26 cellular contexts compared by ENCODE assay signal in the genomic region with DNA sequence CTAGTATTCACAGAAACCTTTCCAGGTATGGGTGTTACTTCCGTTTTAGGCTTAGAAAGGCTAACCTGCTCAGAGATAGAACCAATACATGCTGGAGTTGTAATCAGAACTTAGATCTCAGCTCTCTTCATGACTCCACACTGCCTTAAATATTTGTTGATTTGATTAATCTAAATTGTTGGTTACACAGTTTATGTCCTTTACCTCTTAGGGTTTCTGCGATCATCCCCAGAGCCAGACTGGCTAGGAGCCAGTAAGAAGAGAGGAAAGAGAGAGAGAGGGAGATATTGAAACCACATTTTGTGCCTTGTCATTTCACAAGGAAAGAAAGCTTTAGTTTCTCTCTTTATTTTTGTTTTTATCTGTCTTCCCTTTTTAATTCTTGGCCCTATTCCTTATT. TPM values are rescaled to one million over a fixed set of nuclear protein-coding genes. Genes with fewer than 3 reads are reported as not detected.
A peak's percentile ranks its signal among the peaks of the same experiment; 100 is the strongest.
DNase-seq lines count a peak whose midpoint lies in the region; ATAC-seq, FAIRE-seq and TF ChIP-seq lines count a peak whose summit lies in the region.
"Had no signal": no experiment of that assay in that cellular context is flagged by ENCODE, and none has a peak within 500 bp of the region (broad histone marks: within the 10 kb centered on the region; RNA-seq: fewer than 3 reads in every experiment).

No MANE protein-coding gene starts in this region.

- H3K4me1 ChIP-seq in IMR-90 (ENCODE audit: control insufficient read depth, insufficient read depth, low read length) = peaks cover 2% of the 10 kb centered on the region; the same call in 1 of the 2 replicates
- no peaks in the 10 kb centered on the region; a peak in 1 of 4 replicates for H3K4me1 ChIP-seq in SK-N-SH (ENCODE audit: control insufficient read depth in 1 of 2, insufficient read depth in 2 of 2, low read depth in 1 of 2, low read length in 1 of 2)
- H3K4me1 ChIP-seq in esophagus muscularis mucosa = peaks cover 24 to 55% (median 46%) of the 10 kb centered on the region in 4 donors
- H3K4me1 ChIP-seq in sigmoid colon = peaks cover 0 to 14% (median 11%) of the 10 kb centered on the region in 4 donors
- H3K4me1 ChIP-seq in small intestine (ENCODE audit: control insufficient read depth in 2 of 2, insufficient read depth in 1 of 2, low read depth in 1 of 2, low read length in 1 of 2) = no peaks in the 10 kb centered on the region
- H3K4me1 ChIP-seq: HAP-1 had no signal

- H3K4ac ChIP-seq in IMR-90 (ENCODE audit: low read depth, low read length) = no peak overlapping the region

- no peak overlapping the region for H3K14ac ChIP-seq in IMR-90 (replicated peaks; ENCODE audit: low read depth, low read length)

- H3K79me2 ChIP-seq in SK-N-SH (ENCODE audit: insufficient read depth) = no peaks in the 10 kb centered on the region

- H4K5ac ChIP-seq in IMR-90 (ENCODE audit: low read depth, low read length) = no peak overlapping the region

- H3K9ac ChIP-seq in IMR-90 (ENCODE audit: low read depth, low read length) (no peak overlapping the region), SK-N-SH (no peak overlapping the region)
- H3K9ac ChIP-seq: BLaER1 had no signal

- no peak for TF ChIP-seq POLR2A in IMR-90 (IDR thresholded peaks at IDR 0.05; ENCODE audit: low read depth, low read length)
- TF ChIP-seq POLR2A in esophagus muscularis mucosa (IDR thresholded peaks at IDR 0.05; ENCODE audit: low read depth) = no peak
- no peak for TF ChIP-seq POLR2A in sigmoid colon (IDR thresholded peaks at IDR 0.05)

- no peak overlapping the region for H3K18ac ChIP-seq in IMR-90 (ENCODE audit: low read depth, low read length)

- 0 out of 2 replicates have a peak, but pooled peaks have one; percentile 17 for ATAC-seq in IMR-90 (ENCODE audit: low read depth)
- no peak for ATAC-seq in GM19023 (IDR thresholded peaks at IDR 0.05; ENCODE audit: unreplicated experiment)
- no peak for ATAC-seq in GM18907 (IDR thresholded peaks at IDR 0.05; ENCODE audit: unreplicated experiment)
- ATAC-seq: activated CD8-positive, alpha-beta T cell treated with anti-CD3 and anti-CD28 coated beads for 36 hours; foreskin keratinocyte; naive thymus-derived CD4-positive, alpha-beta T cell; Panc1; stimulated activated memory B cell treated with anti-CD40 and anti-IgM and Interleukin-4, amounts not matched to agents 10 μg/mL and 1 μg/mL and 100 μg/mL, for 72 hours had no signal

- H3K4me3 ChIP-seq in IMR-90 (ENCODE audit: insufficient read depth, low read depth, low read length) (no peak overlapping the region), SK-N-SH (ENCODE audit: low read depth in 2 of 2, low read length in 1 of 2) (no peak overlapping the region), esophagus muscularis mucosa (no peak overlapping the region), sigmoid colon (no peak overlapping the region), small intestine (ENCODE audit: low read depth in 1 of 2, low read length in 2 of 2) (no peak overlapping the region)
- H3K4me3 ChIP-seq: BLaER1, HAP-1, lung had no signal

- H2BK5ac ChIP-seq in IMR-90 (ENCODE audit: low read depth, low read length, poor library complexity, severe bottlenecking) = no peak overlapping the region

- no TSS peak for BruUV-seq in IMR-90 (replicated peaks; lab: Mats Ljungman, UMichigan)

- TF ChIP-seq EP300 in SK-N-SH (IDR thresholded peaks at IDR 0.05; ENCODE audit: borderline replicate concordance in 1 of 2, low read depth in 1 of 2, low read length in 1 of 2) = no peak
- TF ChIP-seq EP300 in esophagus muscularis mucosa (IDR thresholded peaks at IDR 0.05) = no peak
- TF ChIP-seq EP300 in sigmoid colon (IDR thresholded peaks at IDR 0.05) = no peak

- no peak overlapping the region for H3K4me2 ChIP-seq in IMR-90 (ENCODE audit: low read depth, low read length)
- H3K4me2 ChIP-seq in SK-N-SH = no peak overlapping the region
- H3K4me2 ChIP-seq: BLaER1 had no signal

- no peak for TF ChIP-seq CTCF in IMR-90 (conservative IDR thresholded peaks at IDR 0.05; ENCODE audit: low read depth, low read length)
- no peak for TF ChIP-seq CTCF in SK-N-SH (IDR thresholded peaks at IDR 0.05)
- no peak for TF ChIP-seq CTCF in esophagus muscularis mucosa (IDR thresholded peaks at IDR 0.05)
- TF ChIP-seq CTCF in sigmoid colon (IDR thresholded peaks at IDR 0.05) = no peak

- H3K36me3 ChIP-seq in IMR-90 (ENCODE audit: control insufficient read depth, insufficient read depth, low read length) = no peaks in the 10 kb centered on the region
- no peaks in the 10 kb centered on the region for H3K36me3 ChIP-seq in SK-N-SH (replicated peaks in 1 of 2; ENCODE audit: control insufficient read depth in 1 of 2, insufficient read depth in 2 of 2, low read length in 1 of 2)
- H3K36me3 ChIP-seq in esophagus muscularis mucosa = no peaks in the 10 kb centered on the region
- no peaks in the 10 kb centered on the region for H3K36me3 ChIP-seq in sigmoid colon
- H3K36me3 ChIP-seq in small intestine (ENCODE audit: control insufficient read depth in 2 of 2, insufficient read depth in 2 of 2, low read length in 2 of 2) = no peaks in the 10 kb centered on the region
- H3K36me3 ChIP-seq: BLaER1, HAP-1, WERI-Rb-1 had no signal

- dilution Hi-C loops in IMR-90 (cut with HindIII; ENCODE audit: low sequenced_read_pairs, unreplicated experiment) = no loop called here

- no CpG with 5 or more reads among the region's 2 CpGs for whole genome bisulfite sequencing in IMR-90 (ENCODE audit: extremely low coverage in 2 of 2, insufficient read length in 1 of 2), 2 experiments
- WGBS in SK-N-SH (ENCODE audit: low lambda C conversion rate) = 47% methylated on average over 2 of the region's 2 CpGs
- WGBS in esophagus muscularis mucosa = 45% methylated on average over 2 of the region's 2 CpGs
- 69 to 80% methylated on average over 2 of the region's 2 CpGs for WGBS in sigmoid colon, 2 donors
- 64 to 71% (median 65%) methylated on average over 2 of the region's 2 CpGs for WGBS in small intestine, 3 donors

- POLR2A ChIA-PET in IMR-90 (lab: Charles Lee; ENCODE audit: unreplicated experiment) = interaction anchor here (0.6 to 0.7 kb wide), 2 partner anchors 23 to 46 kb away, joined by 4 to 5 read pairs; no protein-coding TSS in a partner anchor
- POLR2A ChIA-PET in SK-N-SH (lab: Yijun Ruan, JAX) = no interaction called here

- no peaks in the 10 kb centered on the region for H3F3A ChIP-seq in SK-N-SH (replicated peaks; ENCODE audit: insufficient read depth)

- no peak overlapping the region for H4K8ac ChIP-seq in IMR-90 (ENCODE audit: low read depth in 2 of 2, low read length in 2 of 2)

- H2AFZ ChIP-seq in IMR-90 (replicated peaks; ENCODE audit: low read length, poor library complexity) = no peak overlapping the region
- 0 out of 2 replicates have a peak overlapping the region, but pooled peaks have one; percentile 20 for H2AFZ ChIP-seq in SK-N-SH (ENCODE audit: low read depth)

- H2AK9ac ChIP-seq in IMR-90 (replicated peaks; ENCODE audit: low read depth, low read length, poor library complexity) = no peak overlapping the region

- CTCF ChIA-PET in IMR-90 (lab: Yijun Ruan, JAX) = interaction anchor here (0.7 kb wide), 1 partner anchor 319 kb away, joined by 3 read pairs; the partner anchor contains the start of gene RERG
- CTCF ChIA-PET in SK-N-SH (lab: Yijun Ruan, JAX) = interaction anchor here (1.5 to 1.7 kb wide), 2 partner anchors 9 to 51 kb away, joined by 3 to 5 read pairs; no protein-coding TSS in a partner anchor

- H4K91ac ChIP-seq in IMR-90 (ENCODE audit: insufficient read depth, low read depth, low read length) = no peak overlapping the region

- H3K23ac ChIP-seq in IMR-90 (ENCODE audit: low read depth, low read length) = no peak overlapping the region

- H2BK20ac ChIP-seq in IMR-90 (ENCODE audit: low read depth, low read length) = no peak overlapping the region

- no peaks in the 10 kb centered on the region for H3K9me1 ChIP-seq in IMR-90 (ENCODE audit: insufficient read depth, low read length)

- intact Hi-C loops in IMR-90 (cut with micrococcal nuclease) (no loop called here), esophagus muscularis mucosa (cut with DNase I) (no loop called here), sigmoid colon (cut with DNase I) (no loop called here)

- no peak overlapping the region for H2AK5ac ChIP-seq in IMR-90 (ENCODE audit: low read depth, low read length)

- FAIRE-seq in small intestine (lab: Jason Lieb, UNC) = no peak

- no peaks in the 10 kb centered on the region for H3K27me3 ChIP-seq in IMR-90 (ENCODE audit: control insufficient read depth, insufficient read depth, low read length)
- H3K27me3 ChIP-seq in SK-N-SH (ENCODE audit: insufficient read depth) = no peaks in the 10 kb centered on the region
- no peaks in the 10 kb centered on the region for H3K27me3 ChIP-seq in esophagus muscularis mucosa
- H3K27me3 ChIP-seq in sigmoid colon = no peaks in the 10 kb centered on the region
- no peaks in the 10 kb centered on the region for H3K27me3 ChIP-seq in small intestine (ENCODE audit: control insufficient read depth in 2 of 2, insufficient read depth in 2 of 2, low read length in 2 of 2)
- H3K27me3 ChIP-seq: BLaER1, foreskin keratinocyte had no signal

- H3K9me2 ChIP-seq in SK-N-SH = no peaks in the 10 kb centered on the region

- peak overlapping the region; percentile 29; the same call in 1 of the 2 replicates for H3K27ac ChIP-seq in IMR-90 (ENCODE audit: insufficient read depth, low read length)
- peak overlapping the region; percentile 16; a peak in 2 of 4 replicates for H3K27ac ChIP-seq in SK-N-SH (ENCODE audit: low read depth in 2 of 2, low read length in 1 of 2)
- peak overlapping the region; percentile 34 to 74 (median 54) for H3K27ac ChIP-seq in esophagus muscularis mucosa (replicated peaks in 1 of 4)
- peak overlapping the region in 3 of 4 donors; percentile 3 to 36 (median 29) for H3K27ac ChIP-seq in sigmoid colon
- no peak overlapping the region for H3K27ac ChIP-seq in small intestine (ENCODE audit: low read depth in 1 of 2, low read length in 1 of 2)
- H3K27ac ChIP-seq: BLaER1, foreskin keratinocyte, WERI-Rb-1 had no signal

- in situ Hi-C loops in IMR-90 (cut with MboI; ENCODE audit: low sequenced_read_pairs) = no loop called here

- no peak overlapping the region for H3K56ac ChIP-seq in IMR-90 (ENCODE audit: extremely low read depth, insufficient read depth, low read length)

- no peaks in the 10 kb centered on the region for H3K79me1 ChIP-seq in IMR-90 (ENCODE audit: low read depth in 1 of 2, low read length in 2 of 2)

- H4K20me1 ChIP-seq in IMR-90 (ENCODE audit: insufficient read depth, low read length) = no peaks in the 10 kb centered on the region
- H4K20me1 ChIP-seq in SK-N-SH (ENCODE audit: insufficient read depth) = no peaks in the 10 kb centered on the region
- H4K20me1 ChIP-seq: BLaER1 had no signal

- DNase-seq in IMR-90 = peak; percentile 8
- DNase-seq in SK-N-SH = no peak
- no peak for DNase-seq in esophagus muscularis mucosa (ENCODE audit: extremely low spot score)
- DNase-seq in sigmoid colon = no peak
- no peak for DNase-seq in small intestine
- DNase-seq in NCI-H2196 (lab: John Stamatoyannopoulos, UW; ENCODE audit: unreplicated experiment) = no peak
- DNase-seq: activated CD8-positive, alpha-beta T cell treated with anti-CD3 and anti-CD28 coated beads for 36 hours; caudate nucleus; effector CD4-positive, alpha-beta T cell; foreskin keratinocyte; naive thymus-derived CD4-positive, alpha-beta T cell; NCI-H1417; NCI-H2171; NCI-H774; posterior cingulate gyrus; stimulated activated CD4-positive, alpha-beta T cell treated with anti-CD3 and anti-CD28 coated beads, Interleukin-12 subunit alpha, Interleukin-12 subunit beta, amount 100 ng/mL, for 4 hours; trophoblast cell; WERI-Rb-1 had no signal

- H3K9me3 ChIP-seq in IMR-90 (ENCODE audit: control insufficient read depth, insufficient read depth, low read length) = no peaks in the 10 kb centered on the region
- H3K9me3 ChIP-seq in SK-N-SH = no peaks in the 10 kb centered on the region
- H3K9me3 ChIP-seq in esophagus muscularis mucosa = no peaks in the 10 kb centered on the region
- no peaks in the 10 kb centered on the region for H3K9me3 ChIP-seq in sigmoid colon
- no peaks in the 10 kb centered on the region for H3K9me3 ChIP-seq in small intestine (ENCODE audit: control insufficient read depth, low read depth)
- H3K9me3 ChIP-seq: BLaER1, HAP-1 had no signal

- no peak overlapping the region for H2BK120ac ChIP-seq in IMR-90 (ENCODE audit: low read depth, low read length)

- H2BK15ac ChIP-seq in IMR-90 (ENCODE audit: low read depth, low read length) = no peak overlapping the region

- TF ChIP-seq RAD21 in IMR-90 (IDR thresholded peaks at IDR 0.05; ENCODE audit: low read length) = no peak
- TF ChIP-seq RAD21 in SK-N-SH (IDR thresholded peaks at IDR 0.05; ENCODE audit: low read length) = no peak

RNA-seq across cellular contexts. Expression of gene MGP, which starts 16.8 kb away (rescaled TPM):
- 0.56 and 1.4 TPM in 2 replicates for total RNA-seq in IMR-90 (2012; rRNA removed)
- 1.9 and 2.7 TPM in 2 replicates for polyA plus RNA-seq in IMR-90 (2012; rRNA removed)
- polyA plus RNA-seq in IMR-90 (2012; cell fraction: cytosol; rRNA removed) = 0.65 and 1.2 TPM in 2 replicates
- polyA plus RNA-seq in IMR-90 (2012; cell fraction: nucleus; rRNA removed; ENCODE audit: low replicate concordance) = 0.10 and 0.57 TPM in 2 replicates
- 76.2 and 109 TPM in 2 replicates for polyA plus RNA-seq in SK-N-SH (2012; rRNA removed)
- polyA plus RNA-seq in SK-N-SH (2012; cell fraction: cytosol; rRNA removed) = 103 and 113 TPM in 2 replicates
- 41.9 and 53.5 TPM in 2 replicates for polyA plus RNA-seq in SK-N-SH (2012; cell fraction: nucleus; rRNA removed)
- total RNA-seq in esophagus muscularis mucosa = 100 to 1,000 TPM; 604 to 929 (median 711) TPM
- total RNA-seq in sigmoid colon = 1,000 to 10,000 TPM in 3 of 4 donors, 100 to 1,000 TPM in 1; 984 to 2,103 (median 1,249) TPM
- 100 to 1,000 TPM in 2 of 3 donors, 10 to 100 TPM in 1; 21.7 to 436 (median 179) TPM for polyA plus RNA-seq in sigmoid colon
- polyA plus RNA-seq in small intestine = 100 to 1,000 TPM in 1 of 3 donors, 10 to 100 TPM in 2; 12.1 to 268 (median 18.9) TPM
- total RNA-seq: activated CD8-positive, alpha-beta T cell treated with anti-CD3 and anti-CD28 coated beads for 36 hours; activated T-helper 1 cell treated with anti-CD3 and anti-CD28 coated beads, Interleukin-12 subunit alpha, Interleukin-12 subunit beta, Interleukin-2, Interleukin-4 antibody, amounts not matched to agents 30 ng/mL and 10 ng/mL and 1 ng/mL, durations not matched to agents 14 hours and 24 hours and 36 hours; foreskin keratinocyte had no signal
- polyA plus RNA-seq: foreskin keratinocyte had no signal

RNA-seq across cellular contexts. Expression of gene ERP27, which starts 35.9 kb away (rescaled TPM):
- total RNA-seq in IMR-90 (2012; rRNA removed) = not detected in 2 replicates
- polyA plus RNA-seq in IMR-90 (2012; rRNA removed) = not detected in 2 replicates
- not detected in 2 replicates for polyA plus RNA-seq in IMR-90 (2012; cell fraction: cytosol; rRNA removed)
- not detected in 2 replicates for polyA plus RNA-seq in IMR-90 (2012; cell fraction: nucleus; rRNA removed; ENCODE audit: low replicate concordance)
- 0.64 and 1.1 TPM in 2 replicates for polyA plus RNA-seq in SK-N-SH (2012; rRNA removed)
- polyA plus RNA-seq in SK-N-SH (2012; cell fraction: cytosol; rRNA removed) = 1.2 and 1.7 TPM in 2 replicates
- 0.22 and 0.58 TPM in 2 replicates for polyA plus RNA-seq in SK-N-SH (2012; cell fraction: nucleus; rRNA removed)
- 1 to 10 TPM in 1 of 4 donors, under 1 TPM in 2, not detected in 1; 0.33 to 1.0 (median 0.58) TPM for total RNA-seq in esophagus muscularis mucosa
- total RNA-seq in sigmoid colon = not detected
- polyA plus RNA-seq in sigmoid colon = 1 to 10 TPM in 1 of 3 donors, under 1 TPM in 2; 0.23 to 2.3 (median 0.60) TPM
- polyA plus RNA-seq in small intestine = under 1 TPM in 1 of 3 donors, not detected in 2; 0.12 TPM

RNA-seq across cellular contexts. Expression of gene ARHGDIB, which starts 58.9 kb away (rescaled TPM):
- total RNA-seq in IMR-90 (2012; rRNA removed) (24.9 and 28.1 TPM in 2 replicates), esophagus muscularis mucosa (100 to 1,000 TPM in 2 of 4 donors, 10 to 100 TPM in 2; 43.6 to 123 (median 84.5) TPM), sigmoid colon (10 to 100 TPM; 21.0 to 71.4 (median 48.8) TPM)
- polyA plus RNA-seq in IMR-90 (2012; rRNA removed) (30.7 and 31.8 TPM in 2 replicates), SK-N-SH (2012; rRNA removed) (362 and 393 TPM in 2 replicates), sigmoid colon (100 to 1,000 TPM in 1 of 3 donors, 10 to 100 TPM in 2; 89.5 to 304 (median 93.4) TPM), small intestine (100 to 1,000 TPM in 1 of 3 donors, 10 to 100 TPM in 2; 26.4 to 104 (median 65.9) TPM)
- 14.3 and 33.3 TPM in 2 replicates for polyA plus RNA-seq in IMR-90 (2012; cell fraction: cytosol; rRNA removed)
- polyA plus RNA-seq in IMR-90 (2012; cell fraction: nucleus; rRNA removed; ENCODE audit: low replicate concordance) = 4.4 and 8.4 TPM in 2 replicates
- 353 and 368 TPM in 2 replicates for polyA plus RNA-seq in SK-N-SH (2012; cell fraction: cytosol; rRNA removed)
- polyA plus RNA-seq in SK-N-SH (2012; cell fraction: nucleus; rRNA removed) = 212 and 243 TPM in 2 replicates

RNA-seq across cellular contexts. Expression of gene ART4, which starts 59.1 kb away (rescaled TPM):
- total RNA-seq in IMR-90 (2012; rRNA removed) (not detected in 2 replicates), esophagus muscularis mucosa (1 to 10 TPM in 3 of 4 donors, under 1 TPM in 1; 0.83 to 2.7 (median 1.9) TPM), sigmoid colon (1 to 10 TPM in 2 of 4 donors, under 1 TPM in 2; 0.27 to 3.1 (median 1.2) TPM)
- polyA plus RNA-seq in IMR-90 (2012; rRNA removed) (not detected in 2 replicates), SK-N-SH (2012; rRNA removed) (not detected in 2 replicates), sigmoid colon (under 1 TPM in 2 of 3 donors, not detected in 1; 0.36 to 0.60 TPM), small intestine (under 1 TPM in 1 of 3 donors, not detected in 2; 0.31 TPM)
- polyA plus RNA-seq in IMR-90 (2012; cell fraction: cytosol; rRNA removed) = not detected in 2 replicates
- polyA plus RNA-seq in IMR-90 (2012; cell fraction: nucleus; rRNA removed; ENCODE audit: low replicate concordance) = not detected in 2 replicates
- 0.01 TPM in 2 replicates for polyA plus RNA-seq in SK-N-SH (2012; cell fraction: cytosol; rRNA removed)
- 0.01 TPM in 1 of 2 replicates, not detected in the other for polyA plus RNA-seq in SK-N-SH (2012; cell fraction: nucleus; rRNA removed)
- total RNA-seq: activated CD8-positive, alpha-beta T cell treated with anti-CD3 and anti-CD28 coated beads for 36 hours; activated T-helper 1 cell treated with anti-CD3 and anti-CD28 coated beads, Interleukin-12 subunit alpha, Interleukin-12 subunit beta, Interleukin-2, Interleukin-4 antibody, amounts not matched to agents 30 ng/mL and 10 ng/mL and 1 ng/mL, durations not matched to agents 14 hours and 24 hours and 36 hours; foreskin keratinocyte; naive thymus-derived CD4-positive, alpha-beta T cell had no signal
- polyA plus RNA-seq: foreskin keratinocyte; naive thymus-derived CD4-positive, alpha-beta T cell had no signal

Comparison
In these comparisons a context has a peak if more than half of its experiments do, and no peak if none do; other contexts are left out.
1. H3K27ac ChIP-seq: peak in IMR-90 (single experiment), SK-N-SH (2 of 2), esophagus muscularis mucosa (4 of 4) and sigmoid colon (3 of 4); none in small intestine (0 of 2).